In genomic region chr4:139188648-139189416, GRCh38 we compare ENCODE assay signal across 11 cellular contexts. TPM values are rescaled to one million over a fixed set of nuclear protein-coding genes. Genes with fewer than 3 reads are reported as not detected.
DNase-seq lines count a peak whose midpoint lies in the region; TF ChIP-seq lines count a peak whose summit lies in the region.
"Had no signal": no experiment of that assay in that cellular context is flagged by ENCODE, and none has a peak within 500 bp of the region (broad histone marks: within the 10 kb centered on the region; RNA-seq: fewer than 3 reads in every experiment).

No MANE protein-coding gene starts in this region.

- no peak for TF ChIP-seq CTCF in right atrium auricular region (IDR thresholded peaks at IDR 0.05)
- no peak for TF ChIP-seq CTCF in spleen (IDR thresholded peaks at IDR 0.05 in 8 of 11, conservative IDR thresholded peaks at IDR 0.05 in 3 of 11)

- CTCF ChIA-PET in HEK293T (lab: Yijun Ruan, JAX), result interaction anchor here (0.6 kb wide), 1 partner anchor 113 kb away, joined by 3 read pairs; the partner anchor contains the start of gene NAA15

- H3K27ac Mint-ChIP-seq in activated CD4-positive, alpha-beta T cell treated with anti-CD3 and anti-CD28 coated beads, Interleukin-2, amount 10 ng/mL, durations not matched to agents 24 days and 14 days, result no peak overlapping the region

- no peaks in the 10 kb centered on the region for H3K9me3 ChIP-seq in HUES64 (ENCODE audit: insufficient read depth, low read depth, low read length)
- no peaks in the 10 kb centered on the region for H3K9me3 ChIP-seq in right atrium auricular region
- H3K9me3 ChIP-seq in spleen, result no peaks in the 10 kb centered on the region

- H3K36me3 Mint-ChIP-seq in activated CD4-positive, alpha-beta T cell treated with anti-CD3 and anti-CD28 coated beads, Interleukin-2, amount 10 ng/mL, durations not matched to agents 24 days and 14 days (ENCODE audit: low read depth), result no peaks in the 10 kb centered on the region

- H3K27me3 Mint-ChIP-seq in activated CD4-positive, alpha-beta T cell treated with anti-CD3 and anti-CD28 coated beads, Interleukin-2, amount 10 ng/mL, durations not matched to agents 24 days and 14 days, result peaks cover 6% of the 10 kb centered on the region

- no peak overlapping the region for H3K4me3 Mint-ChIP-seq in activated CD4-positive, alpha-beta T cell treated with anti-CD3 and anti-CD28 coated beads, Interleukin-2, amount 10 ng/mL, durations not matched to agents 24 days and 14 days

- intact Hi-C loops in spleen (cut with DNase I; ENCODE audit: low total_unique reads), result no loop called here
- intact Hi-C loops in activated CD4-positive, alpha-beta T cell treated with anti-CD3 and anti-CD28 coated beads, Interleukin-2, amount 10 ng/mL, durations not matched to agents 24 days and 14 days (cut with micrococcal nuclease), result no loop called here

- H3K27ac ChIP-seq in HUES64 (ENCODE audit: low read depth, low read length) (peak overlapping the region; percentile 47), right atrium auricular region (peak overlapping the region; percentile 15 to 48), spleen (peak overlapping the region in 7 of 8 donors; percentile 41 to 87 (median 72))

- H3K4me3 ChIP-seq in HUES64 (ENCODE audit: low read length), result no peak overlapping the region
- H3K4me3 ChIP-seq in right atrium auricular region, result no peak overlapping the region
- peak overlapping the region in 1 of 8 donors; percentile 19 for H3K4me3 ChIP-seq in spleen

- no peak for TF ChIP-seq POLR2A in spleen (IDR thresholded peaks at IDR 0.05)

- H3K27me3 ChIP-seq in HUES64 (ENCODE audit: insufficient read depth, low read length) (no peaks in the 10 kb centered on the region), right atrium auricular region (no peaks in the 10 kb centered on the region), spleen (replicated peaks in 1 of 7) (no peaks in the 10 kb centered on the region)

- 89% methylated on average over 9 of the region's 9 CpGs for WGBS in HUES64
- 46 to 81% (median 71%) methylated on average over 9 of the region's 9 CpGs for WGBS in spleen, 5 donors

- H3K4me1 ChIP-seq in HUES64 (ENCODE audit: insufficient read depth, low read length) (peaks cover 6% of the 10 kb centered on the region), right atrium auricular region (no peaks in the 10 kb centered on the region), spleen (peaks cover 0 to 20% (median 12%) of the 10 kb centered on the region in 6 donors)

- DNase-seq in SIG-M5 treated with dmso at 0.1 percent for 504 hours (lab: John Stamatoyannopoulos, UW; ENCODE audit: unreplicated experiment), result peak; percentile 97
- DNase-seq in right atrium auricular region (ENCODE audit: low spot score), result no peak
- no peak for DNase-seq in spleen
- no peak for DNase-seq in HEK293T (ENCODE audit: extremely low spot score)
- no peak for DNase-seq in NCI-H510A (lab: John Stamatoyannopoulos, UW)
- DNase-seq in islet precursor cell, result no peak
- no peak for DNase-seq in activated CD4-positive, alpha-beta T cell treated with anti-CD3 and anti-CD28 coated beads, Interleukin-2, amount 10 ng/mL, durations not matched to agents 24 days and 14 days
- DNase-seq: effector memory CD4-positive, alpha-beta T cell; KG1; NCI-H510A treated with DMSO at 0.1 percent for 48 hours had no signal

- H3K36me3 ChIP-seq in HUES64 (ENCODE audit: insufficient read depth, low read length) (no peaks in the 10 kb centered on the region), right atrium auricular region (no peaks in the 10 kb centered on the region), spleen (no peaks in the 10 kb centered on the region)

- 0 out of 2 replicates have a peak overlapping the region, but pooled peaks have one; percentile 21 for H3K9ac ChIP-seq in HUES64 (ENCODE audit: low read depth, low read length)

- POLR2A ChIA-PET in HEK293T (lab: Yijun Ruan, JAX), result interaction anchor here (1.2 to 3.1 kb wide), 2 partner anchors 11 to 113 kb away, joined by 3 to 10 read pairs; partner anchors contain the start of genes ELF2 and NAA15

- peaks cover 4% of the 10 kb centered on the region for H3K4me1 Mint-ChIP-seq in activated CD4-positive, alpha-beta T cell treated with anti-CD3 and anti-CD28 coated beads, Interleukin-2, amount 10 ng/mL, durations not matched to agents 24 days and 14 days

- no peaks in the 10 kb centered on the region for H3K9me3 Mint-ChIP-seq in activated CD4-positive, alpha-beta T cell treated with anti-CD3 and anti-CD28 coated beads, Interleukin-2, amount 10 ng/mL, durations not matched to agents 24 days and 14 days

TF ChIP-seq in HEK293T, 16 proteins besides CTCF, POLR2A, EP300 and RAD21:
- TF ChIP-seq FOXM1 (IDR thresholded peaks at IDR 0.05; ENCODE audit: borderline replicate concordance) (no peak), SP1 (IDR thresholded peaks at IDR 0.05) (no peak), FOXK2 (IDR thresholded peaks at IDR 0.05) (no peak), ELF4 (IDR thresholded peaks at IDR 0.05) (no peak), ZNF384 (IDR thresholded peaks at IDR 0.05) (no peak), PKNOX1 (IDR thresholded peaks at IDR 0.05) (no peak), ARNT (IDR thresholded peaks at IDR 0.05) (no peak), SUZ12 (IDR thresholded peaks at IDR 0.05) (no peak), NFRKB (IDR thresholded peaks at IDR 0.05) (no peak), HDGF (IDR thresholded peaks at IDR 0.05; ENCODE audit: borderline replicate concordance) (no peak), FOXA1 (IDR thresholded peaks at IDR 0.05) (no peak), L3MBTL2 (conservative IDR thresholded peaks at IDR 0.05) (no peak), LEF1 (IDR thresholded peaks at IDR 0.05; ENCODE audit: borderline replicate concordance) (no peak), TARDBP (IDR thresholded peaks at IDR 0.05) (no peak), CTBP1 (IDR thresholded peaks at IDR 0.05; ENCODE audit: borderline replicate concordance) (no peak), BHLHE40 (IDR thresholded peaks at IDR 0.05; ENCODE audit: borderline replicate concordance) (no peak)

RNA-seq across cellular contexts. Expression of gene ELF2, which starts 11.8 kb away (rescaled TPM):
- 19.0 TPM for polyA plus RNA-seq in HUES64 (2013, experiment 1 of 2)
- polyA plus RNA-seq in HUES64 (2013, experiment 2 of 2), result 25.2 TPM
- total RNA-seq in right atrium auricular region, result 10 to 100 TPM; 32.2 to 32.3 TPM
- total RNA-seq in spleen, result 10 to 100 TPM; 57.8 to 85.8 (median 69.1) TPM
- 10 to 100 TPM; 13.0 to 14.7 (median 13.9) TPM for polyA plus RNA-seq in spleen
- total RNA-seq in activated CD4-positive, alpha-beta T cell treated with anti-CD3 and anti-CD28 coated beads, Interleukin-2, amount 10 ng/mL, durations not matched to agents 24 days and 14 days, result 30.1 and 30.5 TPM in 2 replicates
